Comparison of ENCODE assay signal across 34 cellular contexts in genomic region chr10:69418052-69418752, GRCh38. TPM values are rescaled to one million over a fixed set of nuclear protein-coding genes. Genes with fewer than 3 reads are reported as not detected.
DNase-seq lines count a peak whose midpoint lies in the region; ATAC-seq and TF ChIP-seq lines count a peak whose summit lies in the region.
"Had no signal": no experiment of that assay in that cellular context is flagged by ENCODE, and none has a peak within 500 bp of the region (broad histone marks: within the 10 kb centered on the region; RNA-seq: fewer than 3 reads in every experiment).

No MANE protein-coding gene starts in this region.

- no peaks in the 10 kb centered on the region for H3K9me3 ChIP-seq in esophagus squamous epithelium
- H3K9me3 ChIP-seq: ascending aorta, heart right ventricle, MG63, SJSA1, upper lobe of right lung had no signal

- POLR2A ChIA-PET in activated naive CD8-positive, alpha-beta T cell treated with anti-CD3 and anti-CD28 coated beads, Interleukin-2, amount 10 ng/mL, durations not matched to agents 7 days and 5 days (lab: Charles Lee), result no interaction called here

- H3K27me3 ChIP-seq in esophagus squamous epithelium, result no peaks in the 10 kb centered on the region
- H3K27me3 ChIP-seq: ascending aorta, cardiac muscle cell, foreskin keratinocyte, heart right ventricle, MG63, upper lobe of right lung had no signal

- peak; percentile 10 for DNase-seq in activated naive CD8-positive, alpha-beta T cell treated with anti-CD3 and anti-CD28 coated beads, Interleukin-2, amount 10 ng/mL, durations not matched to agents 7 days and 5 days
- DNase-seq in activated naive CD8-positive, alpha-beta T cell treated with anti-CD3 and anti-CD28 coated beads, Interleukin-2, amount 50 U/mL, for 24 hours, result no peak
- no peak for DNase-seq in esophagus squamous epithelium (lab: John Stamatoyannopoulos, UW)
- DNase-seq in posterior vena cava (ENCODE audit: low spot score), result peak; percentile 24
- DNase-seq in kidney glomerular epithelial cell (lab: John Stamatoyannopoulos, UW), result no peak
- DNase-seq in NCI-H1930 (lab: John Stamatoyannopoulos, UW), result no peak
- no peak for DNase-seq in RKO (ENCODE audit: low spot score)
- DNase-seq in stimulated activated CD4-positive, alpha-beta T cell treated with anti-CD3 and anti-CD28 coated beads, Interleukin-4, amount 100 ng/mL, for 24 hours, result no peak
- DNase-seq: activated CD8-positive, alpha-beta T cell treated with anti-CD3 and anti-CD28 coated beads, Interleukin-2, amount 10 ng/mL, durations not matched to agents 7 days and 5 days; effector memory CD4-positive, alpha-beta T cell; foreskin keratinocyte; GOT3; heart right ventricle; KBM-7; MG63; naive B cell; NCI-H2029 treated with DMSO at 0.1 percent for 48 hours; NCI-H345; NCI-H748 treated with DMSO at 0.1 percent for 48 hours; occipital lobe; stimulated activated CD4-positive, alpha-beta T cell treated with anti-CD3 and anti-CD28 coated beads, Interleukin-1b, Interleukin-23, amount 100 ng/mL, for 48 hours; substantia nigra; upper lobe of right lung had no signal

- no peak overlapping the region for H3K4me3 Mint-ChIP-seq in activated naive CD8-positive, alpha-beta T cell treated with anti-CD3 and anti-CD28 coated beads, Interleukin-2, amount 10 ng/mL, durations not matched to agents 7 days and 5 days
- no peak overlapping the region for H3K4me3 Mint-ChIP-seq in activated naive CD8-positive, alpha-beta T cell treated with anti-CD3 and anti-CD28 coated beads, Interleukin-2, amount 50 U/mL, for 24 hours
- H3K4me3 Mint-ChIP-seq: activated CD8-positive, alpha-beta T cell treated with anti-CD3 and anti-CD28 coated beads, Interleukin-2, amount 10 ng/mL, durations not matched to agents 7 days and 5 days; activated naive CD4-positive, alpha-beta T cell treated with anti-CD3 and anti-CD28 coated beads, Interleukin-2, amount 50 U/mL, for 24 hours; memory B cell; naive B cell; T-helper 1 cell treated with Interleukin-12 subunit alpha and Interleukin-12 subunit beta and Interleukin-4 antibody, amounts not matched to agents 30 μg/mL and 1 μg/mL, for 36 hours had no signal

- no peak overlapping the region for H3K27ac Mint-ChIP-seq in activated naive CD8-positive, alpha-beta T cell treated with anti-CD3 and anti-CD28 coated beads, Interleukin-2, amount 10 ng/mL, durations not matched to agents 7 days and 5 days
- no peak overlapping the region for H3K27ac Mint-ChIP-seq in activated naive CD8-positive, alpha-beta T cell treated with anti-CD3 and anti-CD28 coated beads, Interleukin-2, amount 50 U/mL, for 24 hours
- H3K27ac Mint-ChIP-seq: activated CD8-positive, alpha-beta T cell treated with anti-CD3 and anti-CD28 coated beads, Interleukin-2, amount 10 ng/mL, durations not matched to agents 7 days and 5 days; activated naive CD4-positive, alpha-beta T cell treated with anti-CD3 and anti-CD28 coated beads, Interleukin-2, amount 50 U/mL, for 24 hours; activated T-helper 2 cell treated with anti-CD3 and anti-CD28 coated beads, Interferon-gamma antibody, Interleukin-2, Interleukin-4, amounts not matched to agents 10 μg/mL and 5 μg/mL and 100 μg/mL, durations not matched to agents 14 hours and 24 hours and 36 hours; memory B cell; T-helper 1 cell treated with Interleukin-12 subunit alpha and Interleukin-12 subunit beta and Interleukin-4 antibody, amounts not matched to agents 30 μg/mL and 1 μg/mL, for 36 hours had no signal

- H3K4me3 ChIP-seq in esophagus squamous epithelium, result peak overlapping the region in 1 of 4 donors; percentile 58
- H3K4me3 ChIP-seq: ascending aorta, cardiac muscle cell, coronary artery, heart right ventricle, MG63, SJSA1, skin epidermis, upper lobe of right lung had no signal

- TF ChIP-seq POLR2A in esophagus squamous epithelium (IDR thresholded peaks at IDR 0.05), result no peak

- H3K36me3 ChIP-seq in esophagus squamous epithelium, result no peaks in the 10 kb centered on the region
- H3K36me3 ChIP-seq: ascending aorta, cardiac muscle cell, heart right ventricle, MG63, SJSA1, upper lobe of right lung had no signal

- no peak for ATAC-seq in activated naive CD8-positive, alpha-beta T cell treated with anti-CD3 and anti-CD28 coated beads, Interleukin-2, amount 10 ng/mL, durations not matched to agents 7 days and 5 days (ENCODE audit: low read depth)
- no peak for ATAC-seq in activated naive CD8-positive, alpha-beta T cell treated with anti-CD3 and anti-CD28 coated beads, Interleukin-2, amount 50 U/mL, for 24 hours
- ATAC-seq: activated CD8-positive, alpha-beta T cell treated with anti-CD3 and anti-CD28 coated beads, Interleukin-2, amount 10 ng/mL, durations not matched to agents 7 days and 5 days; foreskin keratinocyte; heart right ventricle; upper lobe of right lung had no signal

- H3K4me1 ChIP-seq in esophagus squamous epithelium, result peaks cover 0 to 19% (median 0%) of the 10 kb centered on the region in 3 donors
- H3K4me1 ChIP-seq: foreskin keratinocyte, SJSA1, upper lobe of right lung had no signal

- H3K36me3 Mint-ChIP-seq in activated naive CD8-positive, alpha-beta T cell treated with anti-CD3 and anti-CD28 coated beads, Interleukin-2, amount 10 ng/mL, durations not matched to agents 7 days and 5 days, result no peaks in the 10 kb centered on the region
- H3K36me3 Mint-ChIP-seq in activated naive CD8-positive, alpha-beta T cell treated with anti-CD3 and anti-CD28 coated beads, Interleukin-2, amount 50 U/mL, for 24 hours (ENCODE audit: low read depth), result no peaks in the 10 kb centered on the region
- H3K36me3 Mint-ChIP-seq: activated naive CD4-positive, alpha-beta T cell treated with anti-CD3 and anti-CD28 coated beads, Interleukin-2, amount 50 U/mL, for 24 hours; memory B cell; naive B cell had no signal

- H3K27ac ChIP-seq in esophagus squamous epithelium, result peak overlapping the region; percentile 15 to 94 (median 68)
- H3K27ac ChIP-seq: 22Rv1, ascending aorta, cardiac muscle cell, coronary artery, foreskin keratinocyte, heart right ventricle, SJSA1, skin epidermis, upper lobe of right lung had no signal

- no peaks in the 10 kb centered on the region for H3K9me3 Mint-ChIP-seq in activated naive CD8-positive, alpha-beta T cell treated with anti-CD3 and anti-CD28 coated beads, Interleukin-2, amount 10 ng/mL, durations not matched to agents 7 days and 5 days
- H3K9me3 Mint-ChIP-seq in activated naive CD8-positive, alpha-beta T cell treated with anti-CD3 and anti-CD28 coated beads, Interleukin-2, amount 50 U/mL, for 24 hours, result no peaks in the 10 kb centered on the region
- H3K9me3 Mint-ChIP-seq: activated naive CD4-positive, alpha-beta T cell treated with anti-CD3 and anti-CD28 coated beads, Interleukin-2, amount 50 U/mL, for 24 hours; activated T-helper 2 cell treated with anti-CD3 and anti-CD28 coated beads, Interferon-gamma antibody, Interleukin-2, Interleukin-4, amounts not matched to agents 10 μg/mL and 5 μg/mL and 100 μg/mL, durations not matched to agents 14 hours and 24 hours and 36 hours; memory B cell; naive B cell; T-helper 1 cell treated with Interleukin-12 subunit alpha and Interleukin-12 subunit beta and Interleukin-4 antibody, amounts not matched to agents 30 μg/mL and 1 μg/mL, for 36 hours had no signal

- no peak for TF ChIP-seq CTCF in esophagus squamous epithelium (IDR thresholded peaks at IDR 0.05)

- H3K27me3 Mint-ChIP-seq in activated naive CD8-positive, alpha-beta T cell treated with anti-CD3 and anti-CD28 coated beads, Interleukin-2, amount 10 ng/mL, durations not matched to agents 7 days and 5 days, result no peaks in the 10 kb centered on the region
- H3K27me3 Mint-ChIP-seq in activated naive CD8-positive, alpha-beta T cell treated with anti-CD3 and anti-CD28 coated beads, Interleukin-2, amount 50 U/mL, for 24 hours, result no peaks in the 10 kb centered on the region
- H3K27me3 Mint-ChIP-seq: activated naive CD4-positive, alpha-beta T cell treated with anti-CD3 and anti-CD28 coated beads, Interleukin-2, amount 50 U/mL, for 24 hours had no signal

- WGBS in esophagus squamous epithelium, 2 donors, result 57 to 64% methylated on average over 6 to 7 of the region's 8 CpGs

- peaks cover under 1% of the 10 kb centered on the region for H3K4me1 Mint-ChIP-seq in activated naive CD8-positive, alpha-beta T cell treated with anti-CD3 and anti-CD28 coated beads, Interleukin-2, amount 10 ng/mL, durations not matched to agents 7 days and 5 days
- no peaks in the 10 kb centered on the region for H3K4me1 Mint-ChIP-seq in activated naive CD8-positive, alpha-beta T cell treated with anti-CD3 and anti-CD28 coated beads, Interleukin-2, amount 50 U/mL, for 24 hours

- intact Hi-C loops in esophagus squamous epithelium (cut with DNase I), result loop anchor here (5.0 to 10.0 kb wide), 2 partner anchors 79 to 217 kb away; partner anchors contain the start of gene FAM241B
- intact Hi-C loops in posterior vena cava (cut with DNase I), result loop anchor here (5.0 to 10.0 kb wide), 2 partner anchors 217 to 1284 kb away; partner anchors contain the start of gene FAM241B (in 1 of the 2)

RNA-seq across cellular contexts. Expression of gene TACR2, which starts 1.5 kb away (rescaled TPM):
- not detected for total RNA-seq in activated naive CD8-positive, alpha-beta T cell treated with anti-CD3 and anti-CD28 coated beads, Interleukin-2, amount 10 ng/mL, durations not matched to agents 7 days and 5 days
- total RNA-seq in esophagus squamous epithelium (10 to 100 TPM in 1 of 4 donors, 1 to 10 TPM in 2, under 1 TPM in 1; 0.72 to 24.0 (median 4.4) TPM), posterior vena cava (1 to 10 TPM in 1 of 2 donors, under 1 TPM in 1; 0.71 to 3.0 TPM)
- total RNA-seq: activated CD8-positive, alpha-beta T cell treated with anti-CD3 and anti-CD28 coated beads, Interleukin-2, amount 10 ng/mL, durations not matched to agents 7 days and 5 days; activated T-helper 2 cell treated with anti-CD3 and anti-CD28 coated beads, Interferon-gamma antibody, Interleukin-2, Interleukin-4, amounts not matched to agents 10 μg/mL and 5 μg/mL and 100 μg/mL, durations not matched to agents 14 hours and 24 hours and 36 hours; ascending aorta; cardiac muscle cell; foreskin keratinocyte; HT1080; SJSA1 had no signal

RNA-seq across cellular contexts. Expression of gene TSPAN15, which starts 33.1 kb away (rescaled TPM):
- total RNA-seq in activated naive CD8-positive, alpha-beta T cell treated with anti-CD3 and anti-CD28 coated beads, Interleukin-2, amount 10 ng/mL, durations not matched to agents 7 days and 5 days, result 1 to 10 TPM; 4.6 to 4.7 TPM
- total RNA-seq in esophagus squamous epithelium (10 to 100 TPM in 3 of 4 donors, 1 to 10 TPM in 1; 3.6 to 24.0 (median 18.5) TPM), posterior vena cava (10 to 100 TPM; 44.6 to 45.6 TPM)

Comparison
In these comparisons a context has a peak if more than half of its experiments do, and no peak if none do; other contexts are left out.
1. DNase-seq: peak in activated naive CD8-positive, alpha-beta T cell treated with anti-CD3 and anti-CD28 coated beads, Interleukin-2, amount 10 ng/mL, durations not matched to agents 7 days and 5 days (single experiment) and posterior vena cava (single experiment); none in activated naive CD8-positive, alpha-beta T cell treated with anti-CD3 and anti-CD28 coated beads, Interleukin-2, amount 50 U/mL, for 24 hours (single experiment), esophagus squamous epithelium (single experiment), kidney glomerular epithelial cell (single experiment), NCI-H1930 (0 of 2), RKO (single experiment) and stimulated activated CD4-positive, alpha-beta T cell treated with anti-CD3 and anti-CD28 coated beads, Interleukin-4, amount 100 ng/mL, for 24 hours (single experiment).